Comparison of ENCODE assay signal across 8 cellular contexts in the genomic region with DNA sequence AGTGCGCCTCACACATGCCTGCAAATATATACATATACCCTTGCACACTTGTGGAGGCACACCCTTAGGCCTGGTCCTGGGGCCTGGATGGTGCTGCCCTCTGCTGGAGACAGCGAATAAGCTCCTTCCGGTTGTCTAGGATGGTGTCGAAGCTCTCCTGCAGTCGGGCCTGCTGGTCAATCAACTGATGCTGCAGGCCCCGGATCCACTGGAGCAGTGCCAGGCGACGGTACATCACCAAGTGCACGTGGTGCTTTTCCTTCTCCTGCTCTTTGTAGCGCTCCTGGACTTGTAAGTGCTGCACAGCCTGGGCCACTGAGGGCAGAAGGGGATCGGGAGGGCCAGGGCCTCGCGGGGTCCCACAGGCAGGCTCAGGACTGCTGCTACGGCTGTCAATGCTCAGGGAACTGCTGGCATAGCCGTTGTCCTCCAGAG. TPM values are rescaled to one million over a fixed set of nuclear protein-coding genes. Genes with fewer than 3 reads are reported as not detected.
DNase-seq lines count a peak whose midpoint lies in the region; ATAC-seq and TF ChIP-seq lines count a peak whose summit lies in the region.

No MANE protein-coding gene starts in this region.

- no peaks in the 10 kb centered on the region for H3K9me3 ChIP-seq in colonic mucosa
- no peaks in the 10 kb centered on the region for H3K9me3 ChIP-seq in lower lobe of right lung

- DNase-seq in DMS53 treated with DMSO at 0.1 percent for 48 hours (lab: John Stamatoyannopoulos, UW; ENCODE audit: unreplicated experiment) (peak; percentile 87), NCI-H524 (lab: John Stamatoyannopoulos, UW) (peak; percentile 47 to 70), colonic mucosa (peak; percentile 82), lower lobe of right lung (peak; percentile 77), mesenteric fat pad (ENCODE audit: low spot score) (no peak)
- peak; percentile 94 for DNase-seq in activated CD4-positive, alpha-beta T cell treated with anti-CD3 and anti-CD28 coated beads, Interleukin-2, amount 10 ng/mL, durations not matched to agents 24 days and 14 days
- peak; percentile 44 for DNase-seq in stimulated activated CD8-positive, alpha-beta memory T cell treated with anti-CD3 and anti-CD28 coated beads, Interleukin-12 subunit alpha, Interleukin-12 subunit beta, amount 100 ng/mL, for 4 hours (ENCODE audit: low read depth)

- TF ChIP-seq CTCF in colonic mucosa (IDR thresholded peaks at IDR 0.05) (peak; percentile 80), lower lobe of right lung (IDR thresholded peaks at IDR 0.05) (peak; percentile 90)

- intact Hi-C loops in activated CD4-positive, alpha-beta T cell treated with anti-CD3 and anti-CD28 coated beads, Interleukin-2, amount 10 ng/mL, durations not matched to agents 24 days and 14 days (cut with micrococcal nuclease): loop anchor here (1.0 to 5.0 kb wide), 2 partner anchors 146 to 263 kb away; no protein-coding TSS in a partner anchor
- intact Hi-C loops in colonic mucosa (cut with DNase I) (loop anchor here (2.0 kb wide), 1 partner anchor 147 kb away; no protein-coding TSS in a partner anchor), lower lobe of right lung (cut with DNase I) (no loop called here)

- H3K27me3 Mint-ChIP-seq in activated CD4-positive, alpha-beta T cell treated with anti-CD3 and anti-CD28 coated beads, Interleukin-2, amount 10 ng/mL, durations not matched to agents 24 days and 14 days: no peaks in the 10 kb centered on the region

- no peaks in the 10 kb centered on the region for H3K9me3 Mint-ChIP-seq in activated CD4-positive, alpha-beta T cell treated with anti-CD3 and anti-CD28 coated beads, Interleukin-2, amount 10 ng/mL, durations not matched to agents 24 days and 14 days

- H3K27me3 ChIP-seq in colonic mucosa: no peaks in the 10 kb centered on the region
- no peaks in the 10 kb centered on the region for H3K27me3 ChIP-seq in lower lobe of right lung (ENCODE audit: low read depth)

- H3K36me3 Mint-ChIP-seq in activated CD4-positive, alpha-beta T cell treated with anti-CD3 and anti-CD28 coated beads, Interleukin-2, amount 10 ng/mL, durations not matched to agents 24 days and 14 days (ENCODE audit: low read depth): peaks cover 33% of the 10 kb centered on the region

- H3K4me3 Mint-ChIP-seq in activated CD4-positive, alpha-beta T cell treated with anti-CD3 and anti-CD28 coated beads, Interleukin-2, amount 10 ng/mL, durations not matched to agents 24 days and 14 days: peak overlapping the region; percentile 65

- no peak overlapping the region for H3K27ac Mint-ChIP-seq in activated CD4-positive, alpha-beta T cell treated with anti-CD3 and anti-CD28 coated beads, Interleukin-2, amount 10 ng/mL, durations not matched to agents 24 days and 14 days

- no peaks in the 10 kb centered on the region for H3K36me3 ChIP-seq in colonic mucosa
- H3K36me3 ChIP-seq in lower lobe of right lung: peaks cover 13% of the 10 kb centered on the region

- ATAC-seq in HG02642 (IDR thresholded peaks at IDR 0.05; ENCODE audit: poor library complexity, unreplicated experiment) (peak; percentile 47), lower lobe of right lung (peak; percentile 61 to 71)

- no peak overlapping the region for H3K27ac ChIP-seq in colonic mucosa
- no peak overlapping the region for H3K27ac ChIP-seq in lower lobe of right lung

- H3K9ac ChIP-seq in colonic mucosa (ENCODE audit: low read depth in 2 of 2, low read length in 2 of 2): no peak overlapping the region

- H3K4me3 ChIP-seq in colonic mucosa (no peak overlapping the region), lower lobe of right lung (peak overlapping the region; percentile 18)

- H3K4me1 ChIP-seq in colonic mucosa (no peaks in the 10 kb centered on the region), lower lobe of right lung (peaks cover 35% of the 10 kb centered on the region)

- H3K4me1 Mint-ChIP-seq in activated CD4-positive, alpha-beta T cell treated with anti-CD3 and anti-CD28 coated beads, Interleukin-2, amount 10 ng/mL, durations not matched to agents 24 days and 14 days: peaks cover 36% of the 10 kb centered on the region

RNA-seq across cellular contexts. Expression of gene C1orf216, which starts 3.1 kb away (rescaled TPM):
- total RNA-seq in activated CD4-positive, alpha-beta T cell treated with anti-CD3 and anti-CD28 coated beads, Interleukin-2, amount 10 ng/mL, durations not matched to agents 24 days and 14 days: 25.0 and 26.0 TPM in 2 replicates
- total RNA-seq in colonic mucosa: 1 to 10 TPM; 2.9 to 4.2 TPM
- total RNA-seq in lower lobe of right lung: 14.3 TPM
- total RNA-seq in mesenteric fat pad: 17.5 TPM

RNA-seq across cellular contexts. Expression of gene CLSPN, which starts 54.2 kb away (rescaled TPM):
- 59.4 and 62.3 TPM in 2 replicates for total RNA-seq in activated CD4-positive, alpha-beta T cell treated with anti-CD3 and anti-CD28 coated beads, Interleukin-2, amount 10 ng/mL, durations not matched to agents 24 days and 14 days
- total RNA-seq in colonic mucosa (10 to 100 TPM in 1 of 2 donors, 1 to 10 TPM in 1; 3.1 to 27.7 TPM), lower lobe of right lung (1.3 TPM), mesenteric fat pad (0.39 TPM)
